In the genomic region with DNA sequence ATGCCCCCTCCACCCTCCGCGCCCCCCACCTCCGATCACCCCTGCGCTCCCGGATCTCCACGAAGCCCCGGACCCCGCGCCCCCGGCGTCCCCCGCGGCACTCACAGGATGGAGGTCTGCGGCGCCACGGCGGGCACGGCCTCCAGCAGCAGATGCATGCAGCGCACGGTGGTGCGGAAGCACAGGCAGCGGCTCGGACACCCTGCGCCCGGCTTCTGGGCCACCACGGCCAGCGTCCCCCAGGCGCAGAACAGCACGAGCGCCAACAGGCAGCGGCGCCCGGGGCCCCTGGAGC, we compare ENCODE assay signal across 2 cellular contexts.
TF ChIP-seq lines count a peak whose summit lies in the region.

No MANE protein-coding gene starts in this region.

TF ChIP-seq in liver, 16 proteins besides CTCF, POLR2A, EP300 and RAD21:
- TF ChIP-seq, protein P1, sequence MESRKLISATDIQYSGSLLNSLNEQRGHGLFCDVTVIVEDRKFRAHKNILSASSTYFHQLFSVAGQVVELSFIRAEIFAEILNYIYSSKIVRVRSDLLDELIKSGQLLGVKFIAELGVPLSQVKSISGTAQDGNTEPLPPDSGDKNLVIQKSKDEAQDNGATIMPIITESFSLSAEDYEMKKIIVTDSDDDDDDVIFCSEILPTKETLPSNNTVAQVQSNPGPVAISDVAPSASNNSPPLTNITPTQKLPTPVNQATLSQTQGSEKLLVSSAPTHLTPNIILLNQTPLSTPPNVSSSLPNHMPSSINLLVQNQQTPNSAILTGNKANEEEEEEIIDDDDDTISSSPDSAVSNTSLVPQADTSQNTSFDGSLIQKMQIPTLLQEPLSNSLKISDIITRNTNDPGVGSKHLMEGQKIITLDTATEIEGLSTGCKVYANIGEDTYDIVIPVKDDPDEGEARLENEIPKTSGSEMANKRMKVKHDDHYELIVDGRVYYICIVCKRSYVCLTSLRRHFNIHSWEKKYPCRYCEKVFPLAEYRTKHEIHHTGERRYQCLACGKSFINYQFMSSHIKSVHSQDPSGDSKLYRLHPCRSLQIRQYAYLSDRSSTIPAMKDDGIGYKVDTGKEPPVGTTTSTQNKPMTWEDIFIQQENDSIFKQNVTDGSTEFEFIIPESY (IDR thresholded peaks at IDR 0.05): no peak
- TF ChIP-seq TAF1 (conservative IDR thresholded peaks at IDR 0.05) (no peak), NR2F2 (IDR thresholded peaks at IDR 0.05) (no peak)

TF ChIP-seq in HepG2, 621 proteins besides CTCF, POLR2A, EP300 and RAD21:
- TF ChIP-seq, protein P2, sequence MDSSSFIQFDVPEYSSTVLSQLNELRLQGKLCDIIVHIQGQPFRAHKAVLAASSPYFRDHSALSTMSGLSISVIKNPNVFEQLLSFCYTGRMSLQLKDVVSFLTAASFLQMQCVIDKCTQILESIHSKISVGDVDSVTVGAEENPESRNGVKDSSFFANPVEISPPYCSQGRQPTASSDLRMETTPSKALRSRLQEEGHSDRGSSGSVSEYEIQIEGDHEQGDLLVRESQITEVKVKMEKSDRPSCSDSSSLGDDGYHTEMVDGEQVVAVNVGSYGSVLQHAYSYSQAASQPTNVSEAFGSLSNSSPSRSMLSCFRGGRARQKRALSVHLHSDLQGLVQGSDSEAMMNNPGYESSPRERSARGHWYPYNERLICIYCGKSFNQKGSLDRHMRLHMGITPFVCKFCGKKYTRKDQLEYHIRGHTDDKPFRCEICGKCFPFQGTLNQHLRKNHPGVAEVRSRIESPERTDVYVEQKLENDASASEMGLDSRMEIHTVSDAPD (CRISPR knock-in tag; IDR thresholded peaks at IDR 0.05): no peak
- no peak for TF ChIP-seq ZNF468 (CRISPR knock-in tag; IDR thresholded peaks at IDR 0.05)
- no peak for TF ChIP-seq KDM5B (CRISPR knock-in tag; IDR thresholded peaks at IDR 0.05; ENCODE audit: borderline replicate concordance)
- no peak for TF ChIP-seq ZNF605 (CRISPR knock-in tag; IDR thresholded peaks at IDR 0.05)
- TF ChIP-seq, protein P3, sequence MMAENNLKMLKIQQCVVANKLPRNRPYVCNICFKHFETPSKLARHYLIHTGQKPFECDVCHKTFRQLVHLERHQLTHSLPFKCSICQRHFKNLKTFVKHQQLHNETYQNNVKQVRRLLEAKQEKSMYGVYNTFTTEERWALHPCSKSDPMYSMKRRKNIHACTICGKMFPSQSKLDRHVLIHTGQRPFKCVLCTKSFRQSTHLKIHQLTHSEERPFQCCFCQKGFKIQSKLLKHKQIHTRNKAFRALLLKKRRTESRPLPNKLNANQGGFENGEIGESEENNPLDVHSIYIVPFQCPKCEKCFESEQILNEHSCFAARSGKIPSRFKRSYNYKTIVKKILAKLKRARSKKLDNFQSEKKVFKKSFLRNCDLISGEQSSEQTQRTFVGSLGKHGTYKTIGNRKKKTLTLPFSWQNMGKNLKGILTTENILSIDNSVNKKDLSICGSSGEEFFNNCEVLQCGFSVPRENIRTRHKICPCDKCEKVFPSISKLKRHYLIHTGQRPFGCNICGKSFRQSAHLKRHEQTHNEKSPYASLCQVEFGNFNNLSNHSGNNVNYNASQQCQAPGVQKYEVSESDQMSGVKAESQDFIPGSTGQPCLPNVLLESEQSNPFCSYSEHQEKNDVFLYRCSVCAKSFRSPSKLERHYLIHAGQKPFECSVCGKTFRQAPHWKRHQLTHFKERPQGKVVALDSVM (CRISPR knock-in tag; IDR thresholded peaks at IDR 0.05): no peak
- TF ChIP-seq ZNF746 (CRISPR knock-in tag; IDR thresholded peaks at IDR 0.05): no peak
- TF ChIP-seq, protein P4, sequence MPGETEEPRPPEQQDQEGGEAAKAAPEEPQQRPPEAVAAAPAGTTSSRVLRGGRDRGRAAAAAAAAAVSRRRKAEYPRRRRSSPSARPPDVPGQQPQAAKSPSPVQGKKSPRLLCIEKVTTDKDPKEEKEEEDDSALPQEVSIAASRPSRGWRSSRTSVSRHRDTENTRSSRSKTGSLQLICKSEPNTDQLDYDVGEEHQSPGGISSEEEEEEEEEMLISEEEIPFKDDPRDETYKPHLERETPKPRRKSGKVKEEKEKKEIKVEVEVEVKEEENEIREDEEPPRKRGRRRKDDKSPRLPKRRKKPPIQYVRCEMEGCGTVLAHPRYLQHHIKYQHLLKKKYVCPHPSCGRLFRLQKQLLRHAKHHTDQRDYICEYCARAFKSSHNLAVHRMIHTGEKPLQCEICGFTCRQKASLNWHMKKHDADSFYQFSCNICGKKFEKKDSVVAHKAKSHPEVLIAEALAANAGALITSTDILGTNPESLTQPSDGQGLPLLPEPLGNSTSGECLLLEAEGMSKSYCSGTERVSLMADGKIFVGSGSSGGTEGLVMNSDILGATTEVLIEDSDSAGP (CRISPR knock-in tag; IDR thresholded peaks at IDR 0.05; ENCODE audit: borderline replicate concordance): no peak
- TF ChIP-seq TAF1 (CRISPR knock-in tag; IDR thresholded peaks at IDR 0.05): no peak
- TF ChIP-seq CC2D1A (CRISPR knock-in tag; IDR thresholded peaks at IDR 0.05): no peak
- TF ChIP-seq SIN3A (IDR thresholded peaks at IDR 0.05; ENCODE audit: borderline replicate concordance, low read depth, low read length): no peak
- no peak for TF ChIP-seq ZNF34 (CRISPR knock-in tag; IDR thresholded peaks at IDR 0.05; ENCODE audit: borderline replicate concordance)
